ENCODE assay signal across 33 cellular contexts in genomic region chr2:172211507-172211906, GRCh38.
DNase-seq lines count a peak whose midpoint lies in the region; ATAC-seq and TF ChIP-seq lines count a peak whose summit lies in the region.
"Had no signal": no experiment of that assay in that cellular context is flagged by ENCODE, and none has a peak within 500 bp of the region (broad histone marks: within the 10 kb centered on the region; RNA-seq: fewer than 3 reads in every experiment).

No MANE protein-coding gene starts in this region.

- POLR2A ChIA-PET in MCF 10A (lab: Yijun Ruan, JAX): interaction anchor here (7.4 to 11.4 kb wide), 2 partner anchors 15 to 17 kb away, joined by 62 to 220 read pairs; no protein-coding TSS in a partner anchor

- BruUV-seq in MCF 10A (replicated peaks; lab: Mats Ljungman, UMichigan): no TSS peak

- no peaks in the 10 kb centered on the region for H3K36me3 Mint-ChIP-seq in MCF 10A (ENCODE audit: insufficient read depth, unreplicated experiment)
- H3K36me3 Mint-ChIP-seq: activated naive CD4-positive, alpha-beta T cell treated with anti-CD3 and anti-CD28 coated beads, Interleukin-2, amount 50 U/mL, for 72 hours; CD14-positive monocyte; natural killer cell treated with Interleukin-12 subunit alpha and Interleukin-12 subunit beta and Interleukin-15 and Interleukin-18, amount 100 ng/mL, for 72 hours; stimulated activated naive B cell treated with anti-CD40 and anti-IgM and Interleukin-4, amounts not matched to agents 10 μg/mL and 1 μg/mL and 100 μg/mL, for 72 hours; type B pancreatic cell had no signal

- H3K9me3 Mint-ChIP-seq in MCF 10A (ENCODE audit: unreplicated experiment): no peaks in the 10 kb centered on the region
- H3K9me3 Mint-ChIP-seq: activated naive CD4-positive, alpha-beta T cell treated with anti-CD3 and anti-CD28 coated beads, Interleukin-2, amount 50 U/mL, for 72 hours; CD14-positive monocyte; dendritic cell treated with granulocyte-macrophage colony-stimulating factor and Interleukin-4, amounts not matched to agents 40 ng/mL and 50 ng/mL, for 4 days; endodermal cell; natural killer cell treated with Interleukin-12 subunit alpha and Interleukin-12 subunit beta and Interleukin-15 and Interleukin-18, amount 100 ng/mL, for 72 hours; stimulated activated naive B cell treated with anti-CD40 and anti-IgM and Interleukin-4, amounts not matched to agents 10 μg/mL and 1 μg/mL and 100 μg/mL, for 72 hours; type B pancreatic cell had no signal

- intact Hi-C loops in MCF 10A (cut with micrococcal nuclease): no loop called here
- intact Hi-C loops in breast epithelium (cut with DNase I; ENCODE audit: low total_unique reads): no loop called here

- TF ChIP-seq CTCF in MCF 10A (IDR thresholded peaks at IDR 0.05; ENCODE audit: unreplicated experiment) (no peak), breast epithelium (IDR thresholded peaks at IDR 0.05) (no peak), RWPE2 (IDR thresholded peaks at IDR 0.05; ENCODE audit: poor library complexity, severe bottlenecking) (no peak), GM13977 (IDR thresholded peaks at IDR 0.05; ENCODE audit: extremely low read depth, insufficient read depth, missing control alignments) (no peak)

- no peak for ATAC-seq in RWPE2 (ENCODE audit: low read depth)
- ATAC-seq in GM18861 (IDR thresholded peaks at IDR 0.05; ENCODE audit: unreplicated experiment): no peak
- ATAC-seq in HG02642 (IDR thresholded peaks at IDR 0.05; ENCODE audit: poor library complexity, unreplicated experiment): no peak
- ATAC-seq: activated naive CD4-positive, alpha-beta T cell treated with anti-CD3 and anti-CD28 coated beads, Interleukin-2, amount 50 U/mL, for 72 hours; gastrocnemius medialis; lower lobe of right lung; mucosa of descending colon; natural killer cell treated with Interleukin-12 subunit alpha and Interleukin-12 subunit beta and Interleukin-15 and Interleukin-18, amount 100 ng/mL, for 72 hours; stimulated activated naive B cell treated with anti-CD40 and anti-IgM and Interleukin-4, amounts not matched to agents 10 μg/mL and 1 μg/mL and 100 μg/mL, for 72 hours had no signal

- H3K9me3 ChIP-seq in breast epithelium (no peaks in the 10 kb centered on the region), RWPE2 (ENCODE audit: severe bottlenecking) (no peaks in the 10 kb centered on the region)
- H3K9me3 ChIP-seq: gastrocnemius medialis, lower lobe of right lung, mucosa of descending colon, SJSA1 had no signal

- H3K27ac Mint-ChIP-seq in MCF 10A (ENCODE audit: low read depth, unreplicated experiment): peak overlapping the region; percentile 39
- H3K27ac Mint-ChIP-seq: activated naive CD4-positive, alpha-beta T cell treated with anti-CD3 and anti-CD28 coated beads, Interleukin-2, amount 50 U/mL, for 72 hours; dendritic cell treated with granulocyte-macrophage colony-stimulating factor and Interleukin-4, amounts not matched to agents 40 ng/mL and 50 ng/mL, for 4 days; endodermal cell; natural killer cell treated with Interleukin-12 subunit alpha and Interleukin-12 subunit beta and Interleukin-15 and Interleukin-18, amount 100 ng/mL, for 72 hours; stimulated activated naive B cell treated with anti-CD40 and anti-IgM and Interleukin-4, amounts not matched to agents 10 μg/mL and 1 μg/mL and 100 μg/mL, for 72 hours; type B pancreatic cell had no signal

- H3K4me1 Mint-ChIP-seq in MCF 10A (ENCODE audit: insufficient read depth, unreplicated experiment): peaks cover 37% of the 10 kb centered on the region
- H3K4me1 Mint-ChIP-seq: endodermal cell; stimulated activated naive B cell treated with anti-CD40 and anti-IgM and Interleukin-4, amounts not matched to agents 10 μg/mL and 1 μg/mL and 100 μg/mL, for 72 hours had no signal

- H3K36me3 ChIP-seq in breast epithelium: no peaks in the 10 kb centered on the region
- no peaks in the 10 kb centered on the region for H3K36me3 ChIP-seq in RWPE2 (ENCODE audit: low read depth)
- H3K36me3 ChIP-seq: gastrocnemius medialis, lower lobe of right lung, SJSA1 had no signal

- no peaks in the 10 kb centered on the region for H3K27me3 Mint-ChIP-seq in MCF 10A (ENCODE audit: insufficient read depth, unreplicated experiment)
- H3K27me3 Mint-ChIP-seq: dendritic cell treated with granulocyte-macrophage colony-stimulating factor and Interleukin-4, amounts not matched to agents 40 ng/mL and 50 ng/mL, for 4 days; natural killer cell treated with Interleukin-12 subunit alpha and Interleukin-12 subunit beta and Interleukin-15 and Interleukin-18, amount 100 ng/mL, for 72 hours; type B pancreatic cell had no signal

- H3K27me3 ChIP-seq in breast epithelium (no peaks in the 10 kb centered on the region), RWPE2 (ENCODE audit: insufficient read depth, poor library complexity, severe bottlenecking) (no peaks in the 10 kb centered on the region)
- H3K27me3 ChIP-seq: gastrocnemius medialis, SJSA1 had no signal

- no peak for TF ChIP-seq POLR2A in breast epithelium (IDR thresholded peaks at IDR 0.05)

- H3K4me3 ChIP-seq in breast epithelium (no peak overlapping the region), RWPE2 (ENCODE audit: severe bottlenecking) (no peak overlapping the region)
- H3K4me3 ChIP-seq: gastrocnemius medialis, lower lobe of right lung, mucosa of descending colon, SJSA1 had no signal

- no peak overlapping the region for H3K27ac ChIP-seq in breast epithelium
- peak overlapping the region; percentile 94 for H3K27ac ChIP-seq in RWPE2 (ENCODE audit: poor library complexity, severe bottlenecking)
- H3K27ac ChIP-seq: gastrocnemius medialis, lower lobe of right lung, SJSA1 had no signal

- H3K4me3 Mint-ChIP-seq in MCF 10A (ENCODE audit: unreplicated experiment): no peak overlapping the region
- H3K4me3 Mint-ChIP-seq: CD14-positive monocyte; dendritic cell treated with granulocyte-macrophage colony-stimulating factor and Interleukin-4, amounts not matched to agents 40 ng/mL and 50 ng/mL, for 4 days; endodermal cell; natural killer cell treated with Interleukin-12 subunit alpha and Interleukin-12 subunit beta and Interleukin-15 and Interleukin-18, amount 100 ng/mL, for 72 hours; stimulated activated naive B cell treated with anti-CD40 and anti-IgM and Interleukin-4, amounts not matched to agents 10 μg/mL and 1 μg/mL and 100 μg/mL, for 72 hours; type B pancreatic cell had no signal

- H3K4me1 ChIP-seq in breast epithelium: no peaks in the 10 kb centered on the region
- H3K4me1 ChIP-seq in RWPE2 (ENCODE audit: insufficient read depth, poor library complexity, severe bottlenecking): peaks cover 45% of the 10 kb centered on the region
- H3K4me1 ChIP-seq: lower lobe of right lung, SJSA1 had no signal

- DNase-seq in MCF 10A (ENCODE audit: unreplicated experiment) (no peak), breast epithelium (ENCODE audit: low spot score in 2 of 2) (no peak), RWPE2 (ENCODE audit: low spot score) (no peak), fibroblast of peridontal ligament (ENCODE audit: extremely low read depth) (peak; percentile 25), GM13977 (ENCODE audit: low spot score) (no peak), mesenteric fat pad (ENCODE audit: low spot score) (no peak)
- DNase-seq: 8988T; activated CD4-positive, alpha-beta T cell treated with anti-CD3 and anti-CD28 coated beads for 48 hours; activated effector memory CD4-positive, alpha-beta T cell treated with Interleukin-2 at 50 U/mL for 16 hours; activated T-cell treated with anti-CD3 and anti-CD28 coated beads, Interleukin-2, amount 50 U/mL, for 1 hour; aorta; Calu3; caudate nucleus; DMS79; endodermal cell; gastrocnemius medialis; Kasumi-1; lower lobe of right lung; mucosa of descending colon; NCI-H146; NCI-H774; RPMI8226; small intestine; stimulated activated naive B cell treated with anti-CD40 and anti-IgM and Interleukin-4, amounts not matched to agents 10 μg/mL and 1 μg/mL and 100 μg/mL, for 72 hours; substantia nigra had no signal

- CTCF ChIA-PET in MCF 10A (lab: Yijun Ruan, JAX): interaction anchor here (0.6 to 7.2 kb wide), 3 partner anchors 10 to 29 kb away, joined by 3 to 53 read pairs (median 3); no protein-coding TSS in a partner anchor

- in situ Hi-C loops in GM13977 (cut with MboI; ENCODE audit: low pct_unique_long_range_greater_than_20kb, low sequenced_read_pairs, unreplicated experiment): no loop called here
